Comparison of ENCODE assay signal across 8 cellular contexts in genomic region chr6:159989882-159990480, GRCh38. TPM values are rescaled to one million over a fixed set of nuclear protein-coding genes. Genes with fewer than 3 reads are reported as not detected.
DNase-seq lines count a peak whose midpoint lies in the region; ATAC-seq and TF ChIP-seq lines count a peak whose summit lies in the region.

No MANE protein-coding gene starts in this region.

- peaks cover 34% of the 10 kb centered on the region for H3K4me1 ChIP-seq in CD8-positive, alpha-beta memory T cell (ENCODE audit: insufficient read depth, low read length)
- peaks cover 5% of the 10 kb centered on the region for H3K4me1 ChIP-seq in endodermal cell (ENCODE audit: control insufficient read depth, insufficient read depth, low read length)

- ATAC-seq in GM21447 (IDR thresholded peaks at IDR 0.05; ENCODE audit: unreplicated experiment), result peak; percentile 86
- peak; percentile 81 for ATAC-seq in HG03571 (IDR thresholded peaks at IDR 0.05; ENCODE audit: unreplicated experiment)
- ATAC-seq in HG03457 (IDR thresholded peaks at IDR 0.05; ENCODE audit: unreplicated experiment), result no peak

- no peak overlapping the region for H3K9ac ChIP-seq in endodermal cell (ENCODE audit: extremely low read depth, low read length, poor library complexity, severe bottlenecking)

- no peaks in the 10 kb centered on the region for H3K36me3 ChIP-seq in CD8-positive, alpha-beta memory T cell (ENCODE audit: insufficient read depth, low read length)
- H3K36me3 ChIP-seq in endodermal cell (ENCODE audit: control insufficient read depth, insufficient read depth, low read length), result peaks cover 25% of the 10 kb centered on the region

- peak overlapping the region in 6 of 8 donors; percentile 15 to 61 (median 26) for H3K27ac Mint-ChIP-seq in CD8-positive, alpha-beta memory T cell
- H3K27ac Mint-ChIP-seq in endodermal cell, result peak overlapping the region; percentile 56

- TF ChIP-seq CTCF in endodermal cell (conservative IDR thresholded peaks at IDR 0.05), result no peak

- H3K36me3 Mint-ChIP-seq in CD8-positive, alpha-beta memory T cell, result peaks cover 22 to 34% (median 29%) of the 10 kb centered on the region in 3 donors
- peaks cover 21% of the 10 kb centered on the region for H3K36me3 Mint-ChIP-seq in endodermal cell (ENCODE audit: low read depth)

- H3K4me1 Mint-ChIP-seq in CD8-positive, alpha-beta memory T cell, result peaks cover 69 to 95% (median 91%) of the 10 kb centered on the region in 3 donors
- peaks cover 25% of the 10 kb centered on the region for H3K4me1 Mint-ChIP-seq in endodermal cell

- H3K9me3 Mint-ChIP-seq in CD8-positive, alpha-beta memory T cell, result peaks cover 0 to 3% (median 0%) of the 10 kb centered on the region in 5 donors
- no peaks in the 10 kb centered on the region for H3K9me3 Mint-ChIP-seq in endodermal cell

- CTCF ChIA-PET in CD8-positive, alpha-beta memory T cell (lab: Charles Lee), result no interaction called here

- peak overlapping the region in 2 of 7 donors; percentile 20 to 76 for H3K4me3 Mint-ChIP-seq in CD8-positive, alpha-beta memory T cell
- H3K4me3 Mint-ChIP-seq in endodermal cell, result no peak overlapping the region

- no peaks in the 10 kb centered on the region for H3K9me3 ChIP-seq in CD8-positive, alpha-beta memory T cell (ENCODE audit: low read length)
- H3K9me3 ChIP-seq in endodermal cell (ENCODE audit: control insufficient read depth, low read length), result no peaks in the 10 kb centered on the region

- peak overlapping the region; percentile 47 for H3K27ac ChIP-seq in CD8-positive, alpha-beta memory T cell (ENCODE audit: low read depth, low read length)
- no peak overlapping the region for H3K27ac ChIP-seq in endodermal cell (ENCODE audit: low read depth, low read length)

- no peak for DNase-seq in CD8-positive, alpha-beta memory T cell
- no peak for DNase-seq in endodermal cell
- no peak for DNase-seq in activated gamma-delta T cell (lab: John Stamatoyannopoulos, UW)
- DNase-seq in NCI-H2081 (lab: John Stamatoyannopoulos, UW), result no peak
- no peak for DNase-seq in DMS 273 treated with DMSO at 0.1 percent for 48 hours (lab: John Stamatoyannopoulos, UW)

- H3K4me3 ChIP-seq in CD8-positive, alpha-beta memory T cell (ENCODE audit: low read length), result no peak overlapping the region
- no peak overlapping the region for H3K4me3 ChIP-seq in endodermal cell (ENCODE audit: low read length)

- POLR2A ChIA-PET in CD8-positive, alpha-beta memory T cell (lab: Charles Lee), result no interaction called here

- H3K27me3 Mint-ChIP-seq in CD8-positive, alpha-beta memory T cell, result no peaks in the 10 kb centered on the region
- no peaks in the 10 kb centered on the region for H3K27me3 Mint-ChIP-seq in endodermal cell (ENCODE audit: insufficient read depth)

- H3K27me3 ChIP-seq in CD8-positive, alpha-beta memory T cell (ENCODE audit: insufficient read depth, low read length, poor library complexity, severe bottlenecking), result no peaks in the 10 kb centered on the region
- H3K27me3 ChIP-seq in endodermal cell (ENCODE audit: control insufficient read depth, insufficient read depth, low read length, poor library complexity, severe bottlenecking), result no peaks in the 10 kb centered on the region

- WGBS in endodermal cell (ENCODE audit: insufficient coverage in 1 of 2, insufficient read length in 1 of 2), 2 experiments, result 91 to 93% methylated on average over 3 to 8 of the region's 8 CpGs

RNA-seq across cellular contexts. Expression of gene IGF2R, which starts 21.1 kb away (rescaled TPM):
- 10 to 100 TPM; 91.4 to 93.7 TPM for total RNA-seq in CD8-positive, alpha-beta memory T cell
- polyA plus RNA-seq in CD8-positive, alpha-beta memory T cell, result 27.5 TPM
- 100 to 1,000 TPM; 103 to 130 TPM for total RNA-seq in endodermal cell
- polyA plus RNA-seq in endodermal cell (2013, experiment 1 of 2), result 42.4 TPM
- polyA plus RNA-seq in endodermal cell (2013, experiment 2 of 2), result 45.1 TPM
